9 cellular contexts compared by ENCODE assay signal in genomic region chr2:45699032-45699658, GRCh38. TPM values are rescaled to one million over a fixed set of nuclear protein-coding genes. Genes with fewer than 3 reads are reported as not detected.
A peak's percentile ranks its signal among the peaks of the same experiment; 100 is the strongest.
DNase-seq lines count a peak whose midpoint lies in the region; ATAC-seq and TF ChIP-seq lines count a peak whose summit lies in the region.
"Had no signal": no experiment of that assay in that cellular context is flagged by ENCODE, and none has a peak within 500 bp of the region (broad histone marks: within the 10 kb centered on the region; RNA-seq: fewer than 3 reads in every experiment).

No MANE protein-coding gene starts in this region.

- H3K36me3 Mint-ChIP-seq in MCF 10A (ENCODE audit: insufficient read depth, unreplicated experiment) (no peaks in the 10 kb centered on the region), T-cell (peaks cover 21% of the 10 kb centered on the region)

- intact Hi-C loops in MCF 10A (cut with micrococcal nuclease) (no loop called here), breast epithelium (cut with DNase I; ENCODE audit: low total_unique reads) (no loop called here)

- H3K27ac ChIP-seq in breast epithelium: no peak overlapping the region
- H3K27ac ChIP-seq: parathyroid adenoma had no signal

- no peak for TF ChIP-seq CTCF in MCF 10A (IDR thresholded peaks at IDR 0.05; ENCODE audit: unreplicated experiment)
- no peak for TF ChIP-seq CTCF in breast epithelium (IDR thresholded peaks at IDR 0.05)

- CTCF ChIA-PET in MCF 10A (lab: Yijun Ruan, JAX): no interaction called here
- CTCF ChIA-PET in T-cell (lab: Charles Lee): no interaction called here

- H3K27me3 Mint-ChIP-seq in MCF 10A (ENCODE audit: insufficient read depth, unreplicated experiment): no peaks in the 10 kb centered on the region
- H3K27me3 Mint-ChIP-seq in T-cell: no peaks in the 10 kb centered on the region

- ATAC-seq in HG03432 (IDR thresholded peaks at IDR 0.05; ENCODE audit: unreplicated experiment): peak; percentile 75
- peak; percentile 71 for ATAC-seq in esophagus mucosa
- no peak for ATAC-seq in T-cell (replicated peaks in 1 of 4)

- no peak overlapping the region for H3K4me3 ChIP-seq in breast epithelium

- H3K4me1 ChIP-seq in breast epithelium: no peaks in the 10 kb centered on the region

- H3K27me3 ChIP-seq in breast epithelium: no peaks in the 10 kb centered on the region

- TF ChIP-seq POLR2A in breast epithelium (IDR thresholded peaks at IDR 0.05): no peak

- POLR2A ChIA-PET in MCF 10A (lab: Yijun Ruan, JAX) (no interaction called here), T-cell (lab: Charles Lee) (no interaction called here)

- H3K9me3 Mint-ChIP-seq in MCF 10A (ENCODE audit: unreplicated experiment) (no peaks in the 10 kb centered on the region), T-cell (no peaks in the 10 kb centered on the region)

- H3K9me3 ChIP-seq in breast epithelium: no peaks in the 10 kb centered on the region

- H3K4me1 Mint-ChIP-seq in MCF 10A (ENCODE audit: insufficient read depth, unreplicated experiment) (peaks cover 15% of the 10 kb centered on the region), T-cell (peaks cover 6 to 21% (median 19%) of the 10 kb centered on the region in 3 donors)

- DNase-seq in MCF 10A (ENCODE audit: unreplicated experiment) (peak; percentile 14), breast epithelium (ENCODE audit: low spot score in 2 of 2) (no peak), AML-193 (lab: John Stamatoyannopoulos, UW) (no peak), NCI-H2107 (lab: John Stamatoyannopoulos, UW) (no peak), H4 (ENCODE audit: low spot score) (no peak), T-cell (no peak)

- no peak overlapping the region for H3K4me3 Mint-ChIP-seq in MCF 10A (ENCODE audit: unreplicated experiment)
- no peak overlapping the region for H3K4me3 Mint-ChIP-seq in T-cell

- BruUV-seq in MCF 10A (replicated peaks; lab: Mats Ljungman, UMichigan): no TSS peak

- peak overlapping the region; percentile 41 for H3K27ac Mint-ChIP-seq in MCF 10A (ENCODE audit: low read depth, unreplicated experiment)
- no peak overlapping the region for H3K27ac Mint-ChIP-seq in T-cell

- H3K36me3 ChIP-seq in breast epithelium: no peaks in the 10 kb centered on the region

RNA-seq across cellular contexts. Expression of gene PRKCE, which starts 47.7 kb away (rescaled TPM):
- total RNA-seq in MCF 10A (2022): 10.9 and 12.1 TPM in 2 replicates
- total RNA-seq in breast epithelium: 10 to 100 TPM; 20.6 to 34.0 (median 23.6) TPM
- 13.1 TPM for total RNA-seq in esophagus mucosa
- total RNA-seq in H4 (2014; rRNA removed; shearing (Covaris generic)): 22.4 and 30.9 TPM in 2 replicates
- 10 to 100 TPM; 16.5 to 29.8 (median 23.4) TPM for total RNA-seq in T-cell

Comparison
In these comparisons a context has a peak if more than half of its experiments do, and no peak if none do; other contexts are left out.
1. ATAC-seq: peak in HG03432 (single experiment) and esophagus mucosa (single experiment); none in T-cell (0 of 4).